ENCODE assay signal across 11 cellular contexts in genomic region chr19:43799502-43800142, GRCh38. TPM values are rescaled to one million over a fixed set of nuclear protein-coding genes. Genes with fewer than 3 reads are reported as not detected.
DNase-seq lines count a peak whose midpoint lies in the region; ATAC-seq and TF ChIP-seq lines count a peak whose summit lies in the region.
"Had no signal": no experiment of that assay in that cellular context is flagged by ENCODE, and none has a peak within 500 bp of the region (broad histone marks: within the 10 kb centered on the region; RNA-seq: fewer than 3 reads in every experiment).

No MANE protein-coding gene starts in this region.

- H3K36me3 Mint-ChIP-seq in activated T-helper 2 cell treated with anti-CD3 and anti-CD28 coated beads, Interferon-gamma antibody, Interleukin-2, Interleukin-4, amounts not matched to agents 10 μg/mL and 5 μg/mL and 100 μg/mL, durations not matched to agents 14 hours and 24 hours and 36 hours (ENCODE audit: low read depth): no peaks in the 10 kb centered on the region

- no peak for DNase-seq in heart right ventricle
- no peak for DNase-seq in right atrium auricular region (ENCODE audit: low spot score)
- no peak for DNase-seq in activated T-helper 2 cell treated with anti-CD3 and anti-CD28 coated beads, Interferon-gamma antibody, Interleukin-2, Interleukin-4, amounts not matched to agents 10 μg/mL and 5 μg/mL and 100 μg/mL, durations not matched to agents 14 hours and 24 hours and 36 hours (ENCODE audit: low spot score)
- no peak for DNase-seq in vagina (ENCODE audit: extremely low spot score in 2 of 2)
- no peak for DNase-seq in NCI-H187 (lab: John Stamatoyannopoulos, UW)
- DNase-seq: C1 segment of cervical spinal cord, MM.1S had no signal

- intact Hi-C loops in heart right ventricle (cut with DNase I): no loop called here
- intact Hi-C loops in activated T-helper 2 cell treated with anti-CD3 and anti-CD28 coated beads, Interferon-gamma antibody, Interleukin-2, Interleukin-4, amounts not matched to agents 10 μg/mL and 5 μg/mL and 100 μg/mL, durations not matched to agents 14 hours and 24 hours and 36 hours (cut with micrococcal nuclease): no loop called here
- intact Hi-C loops in vagina (cut with DNase I): no loop called here

- H3K9me3 Mint-ChIP-seq in activated T-helper 2 cell treated with anti-CD3 and anti-CD28 coated beads, Interferon-gamma antibody, Interleukin-2, Interleukin-4, amounts not matched to agents 10 μg/mL and 5 μg/mL and 100 μg/mL, durations not matched to agents 14 hours and 24 hours and 36 hours: peaks cover 3% of the 10 kb centered on the region

- H3K27me3 ChIP-seq in heart right ventricle: peaks cover 0 to 43% (median 31%) of the 10 kb centered on the region in 7 donors
- no peaks in the 10 kb centered on the region for H3K27me3 ChIP-seq in right atrium auricular region
- H3K27me3 ChIP-seq in iPS-20b (ENCODE audit: insufficient read depth, low read length): peaks cover 70% of the 10 kb centered on the region
- H3K27me3 ChIP-seq in vagina: no peaks in the 10 kb centered on the region

- H3K4me1 ChIP-seq in heart right ventricle: peaks cover 0 to 18% (median 7%) of the 10 kb centered on the region in 9 donors
- peaks cover 0 to 13% of the 10 kb centered on the region in 2 donors for H3K4me1 ChIP-seq in right atrium auricular region
- no peaks in the 10 kb centered on the region for H3K4me1 ChIP-seq in iPS-20b (ENCODE audit: insufficient read depth, low read length)
- H3K4me1 ChIP-seq in vagina: peaks cover 10% of the 10 kb centered on the region

- H3K9me3 ChIP-seq in heart right ventricle (no peaks in the 10 kb centered on the region), right atrium auricular region (no peaks in the 10 kb centered on the region), iPS-20b (ENCODE audit: insufficient read depth, low read depth, low read length) (no peaks in the 10 kb centered on the region), vagina (no peaks in the 10 kb centered on the region)

- H3K9ac ChIP-seq in iPS-20b (ENCODE audit: low read depth, low read length): no peak overlapping the region

- H3K4me1 Mint-ChIP-seq in activated T-helper 2 cell treated with anti-CD3 and anti-CD28 coated beads, Interferon-gamma antibody, Interleukin-2, Interleukin-4, amounts not matched to agents 10 μg/mL and 5 μg/mL and 100 μg/mL, durations not matched to agents 14 hours and 24 hours and 36 hours (ENCODE audit: low read depth): peaks cover 8% of the 10 kb centered on the region

- TF ChIP-seq CTCF in heart right ventricle (IDR thresholded peaks at IDR 0.05): no peak
- TF ChIP-seq CTCF in right atrium auricular region (IDR thresholded peaks at IDR 0.05): no peak
- no peak for TF ChIP-seq CTCF in vagina (IDR thresholded peaks at IDR 0.05)

- H3K4me3 Mint-ChIP-seq in activated T-helper 2 cell treated with anti-CD3 and anti-CD28 coated beads, Interferon-gamma antibody, Interleukin-2, Interleukin-4, amounts not matched to agents 10 μg/mL and 5 μg/mL and 100 μg/mL, durations not matched to agents 14 hours and 24 hours and 36 hours (ENCODE audit: low read depth): peak overlapping the region; percentile 67

- peaks cover 14% of the 10 kb centered on the region for H3K27me3 Mint-ChIP-seq in activated T-helper 2 cell treated with anti-CD3 and anti-CD28 coated beads, Interferon-gamma antibody, Interleukin-2, Interleukin-4, amounts not matched to agents 10 μg/mL and 5 μg/mL and 100 μg/mL, durations not matched to agents 14 hours and 24 hours and 36 hours (ENCODE audit: low read depth)

- H3K27ac Mint-ChIP-seq in activated T-helper 2 cell treated with anti-CD3 and anti-CD28 coated beads, Interferon-gamma antibody, Interleukin-2, Interleukin-4, amounts not matched to agents 10 μg/mL and 5 μg/mL and 100 μg/mL, durations not matched to agents 14 hours and 24 hours and 36 hours: no peak overlapping the region

- peak in 7 of 8 donors; percentile 20 to 83 (median 60) for ATAC-seq in heart right ventricle
- ATAC-seq in GM19455 (IDR thresholded peaks at IDR 0.05; ENCODE audit: unreplicated experiment): no peak
- no peak for ATAC-seq in HG03097 (IDR thresholded peaks at IDR 0.05; ENCODE audit: low FRiP score, unreplicated experiment)

- H3K4me3 ChIP-seq in heart right ventricle: peak overlapping the region in 4 of 10 donors; percentile 51 to 62 (median 56)
- H3K4me3 ChIP-seq in right atrium auricular region: no peak overlapping the region
- H3K4me3 ChIP-seq in iPS-20b (ENCODE audit: low read length): peak overlapping the region; percentile 80; the same call in 1 of the 2 replicates
- peak overlapping the region in 1 of 2 donors; percentile 44 for H3K4me3 ChIP-seq in vagina

- 45 to 62% methylated on average over 6 of the region's 6 CpGs for WGBS in heart right ventricle, 2 donors

- H3K36me3 ChIP-seq in heart right ventricle (no peaks in the 10 kb centered on the region), right atrium auricular region (no peaks in the 10 kb centered on the region), iPS-20b (ENCODE audit: insufficient read depth, low read depth, low read length) (no peaks in the 10 kb centered on the region), vagina (no peaks in the 10 kb centered on the region)

- no peak for TF ChIP-seq POLR2A in vagina (IDR thresholded peaks at IDR 0.05)

- H3K27ac ChIP-seq in heart right ventricle (peak overlapping the region in 1 of 10 donors; percentile 2), right atrium auricular region (no peak overlapping the region), iPS-20b (ENCODE audit: low read length) (no peak overlapping the region), vagina (peak overlapping the region; percentile 48)

RNA-seq across cellular contexts. Expression of gene LYPD5, which starts 2.6 kb away (rescaled TPM):
- total RNA-seq in heart right ventricle: 1 to 10 TPM in 5 of 10 donors, under 1 TPM in 5; 0.24 to 5.3 (median 0.90) TPM
- 1 to 10 TPM in 1 of 2 donors, under 1 TPM in 1; 0.37 to 1.2 TPM for polyA plus RNA-seq in heart right ventricle
- total RNA-seq in right atrium auricular region: 1 to 10 TPM in 1 of 2 donors, under 1 TPM in 1; 0.63 to 3.9 TPM
- total RNA-seq in activated T-helper 2 cell treated with anti-CD3 and anti-CD28 coated beads, Interferon-gamma antibody, Interleukin-2, Interleukin-4, amounts not matched to agents 10 μg/mL and 5 μg/mL and 100 μg/mL, durations not matched to agents 14 hours and 24 hours and 36 hours: 0.14 and 0.41 TPM in 2 replicates
- 3.7 TPM for total RNA-seq in vagina
- total RNA-seq: OCI-LY7 had no signal

RNA-seq across cellular contexts. Expression of gene KCNN4, which starts 18.8 kb away (rescaled TPM):
- total RNA-seq in heart right ventricle (1 to 10 TPM in 3 of 10 donors, under 1 TPM in 7; 0.34 to 1.6 (median 0.69) TPM), right atrium auricular region (1 to 10 TPM; 1.3 to 2.0 TPM), vagina (16.2 TPM)
- polyA plus RNA-seq in heart right ventricle: 1 to 10 TPM; 1.2 to 1.4 TPM
- total RNA-seq in activated T-helper 2 cell treated with anti-CD3 and anti-CD28 coated beads, Interferon-gamma antibody, Interleukin-2, Interleukin-4, amounts not matched to agents 10 μg/mL and 5 μg/mL and 100 μg/mL, durations not matched to agents 14 hours and 24 hours and 36 hours: 98.0 and 98.7 TPM in 2 replicates

RNA-seq across cellular contexts. Expression of gene ZNF283, which starts 27.5 kb away (rescaled TPM):
- total RNA-seq in heart right ventricle (10 to 100 TPM in 9 of 10 donors, 1 to 10 TPM in 1; 7.5 to 16.9 (median 12.1) TPM), right atrium auricular region (1 to 10 TPM; 4.5 to 6.5 TPM), vagina (7.9 TPM)
- 1 to 10 TPM; 1.7 to 6.7 TPM for polyA plus RNA-seq in heart right ventricle
- total RNA-seq in activated T-helper 2 cell treated with anti-CD3 and anti-CD28 coated beads, Interferon-gamma antibody, Interleukin-2, Interleukin-4, amounts not matched to agents 10 μg/mL and 5 μg/mL and 100 μg/mL, durations not matched to agents 14 hours and 24 hours and 36 hours: 3.6 and 4.6 TPM in 2 replicates

RNA-seq across cellular contexts. Expression of gene SMG9, which starts 44.9 kb away (rescaled TPM):
- total RNA-seq in heart right ventricle (10 to 100 TPM in 9 of 10 donors, 1 to 10 TPM in 1; 10.0 to 19.4 (median 13.3) TPM), right atrium auricular region (10 to 100 TPM in 1 of 2 donors, 1 to 10 TPM in 1; 8.0 to 11.0 TPM), vagina (56.5 TPM)
- 10 to 100 TPM; 20.3 to 30.4 TPM for polyA plus RNA-seq in heart right ventricle
- total RNA-seq in activated T-helper 2 cell treated with anti-CD3 and anti-CD28 coated beads, Interferon-gamma antibody, Interleukin-2, Interleukin-4, amounts not matched to agents 10 μg/mL and 5 μg/mL and 100 μg/mL, durations not matched to agents 14 hours and 24 hours and 36 hours: 69.1 and 73.1 TPM in 2 replicates

Comparison
In these comparisons a context has a peak if more than half of its experiments do, and no peak if none do; other contexts are left out.
1. ATAC-seq: peak in heart right ventricle (7 of 8); none in GM19455 (single experiment) and HG03097 (single experiment).